In genomic region chr16:23296994-23297393, GRCh38 we compare ENCODE assay signal across 12 cellular contexts. TPM values are rescaled to one million over a fixed set of nuclear protein-coding genes. Genes with fewer than 3 reads are reported as not detected.
DNase-seq lines count a peak whose midpoint lies in the region; ATAC-seq, FAIRE-seq and TF ChIP-seq lines count a peak whose summit lies in the region.
"Had no signal": no experiment of that assay in that cellular context is flagged by ENCODE, and none has a peak within 500 bp of the region (broad histone marks: within the 10 kb centered on the region; RNA-seq: fewer than 3 reads in every experiment).

No MANE protein-coding gene starts in this region.

- TF ChIP-seq CTCF in Calu3 (IDR thresholded peaks at IDR 0.05; ENCODE audit: unreplicated experiment) (peak; percentile 23), PC-3 (conservative IDR thresholded peaks at IDR 0.05; ENCODE audit: low read depth, low read length) (peak; percentile 61)

- peak; percentile 71 for FAIRE-seq in GM12891 (lab: Jason Lieb, UNC)

- WGBS in iPS DF 6.9 (ENCODE audit: insufficient coverage, insufficient read length): no CpG with 5 or more reads among the region's 3 CpGs

- CTCF ChIA-PET in Calu3 (lab: Charles Lee) (no interaction called here), PC-3 (lab: Charles Lee) (interaction anchor here (0.5 kb wide), 1 partner anchor 17 kb away, joined by 3 read pairs; no protein-coding TSS in a partner anchor)
- CTCF ChIA-PET in activated naive CD4-positive, alpha-beta T cell treated with anti-CD3 and anti-CD28 coated beads, Interleukin-2, amount 10 ng/mL, durations not matched to agents 7 days and 5 days (lab: Charles Lee): no interaction called here

- H3K36me3 ChIP-seq in PC-3 (ENCODE audit: low read depth, low read length) (no peaks in the 10 kb centered on the region), iPS DF 6.9 (ENCODE audit: control insufficient read depth, insufficient read depth, low read length) (no peaks in the 10 kb centered on the region)
- H3K36me3 ChIP-seq: heart left ventricle, thoracic aorta had no signal

- H3K9me3 Mint-ChIP-seq in Calu3 (ENCODE audit: low read depth, unreplicated experiment): peaks cover 2% of the 10 kb centered on the region
- peaks cover 0 to 5% (median 0%) of the 10 kb centered on the region in 9 donors for H3K9me3 Mint-ChIP-seq in naive thymus-derived CD8-positive, alpha-beta T cell
- H3K9me3 Mint-ChIP-seq in activated naive CD4-positive, alpha-beta T cell treated with anti-CD3 and anti-CD28 coated beads, Interleukin-2, amount 10 ng/mL, durations not matched to agents 7 days and 5 days: no peaks in the 10 kb centered on the region

- H3K27ac ChIP-seq in PC-3 (ENCODE audit: low read length) (no peak overlapping the region), iPS DF 6.9 (ENCODE audit: low read length) (no peak overlapping the region)
- H3K27ac ChIP-seq: heart left ventricle, thoracic aorta had no signal

- peaks cover 8% of the 10 kb centered on the region for H3K4me1 ChIP-seq in PC-3 (ENCODE audit: insufficient read depth, low read length)
- peaks cover 1% of the 10 kb centered on the region for H3K4me1 ChIP-seq in iPS DF 6.9 (ENCODE audit: control insufficient read depth, insufficient read depth, low read length)

- H3K4me3 ChIP-seq in PC-3 (ENCODE audit: low read length) (no peak overlapping the region), iPS DF 6.9 (ENCODE audit: low read length) (no peak overlapping the region)
- H3K4me3 ChIP-seq: heart left ventricle, thoracic aorta had no signal

- no peaks in the 10 kb centered on the region for H3F3A ChIP-seq in PC-3 (ENCODE audit: low read length, unreplicated experiment)

- H3K79me2 ChIP-seq in PC-3 (ENCODE audit: low read length): no peaks in the 10 kb centered on the region

- POLR2A ChIA-PET in PC-3 (lab: Charles Lee; ENCODE audit: unreplicated experiment): no interaction called here
- POLR2A ChIA-PET in naive thymus-derived CD8-positive, alpha-beta T cell (lab: Charles Lee): no interaction called here

- peak overlapping the region; percentile 74 for H2AFZ ChIP-seq in PC-3 (ENCODE audit: low read length)

- H3K9me2 ChIP-seq in PC-3 (replicated peaks; ENCODE audit: low read length): no peaks in the 10 kb centered on the region

- intact Hi-C loops in Calu3 (cut with micrococcal nuclease; ENCODE audit: unreplicated experiment): no loop called here
- intact Hi-C loops in PC-3 (cut with micrococcal nuclease): no loop called here

- no peaks in the 10 kb centered on the region for H3K9me3 ChIP-seq in PC-3 (ENCODE audit: low read length)
- no peaks in the 10 kb centered on the region for H3K9me3 ChIP-seq in iPS DF 6.9 (ENCODE audit: control insufficient read depth, insufficient read depth, low read length)
- H3K9me3 ChIP-seq: heart left ventricle, thoracic aorta had no signal

- H3K4me2 ChIP-seq in PC-3 (ENCODE audit: low read length): no peak overlapping the region

- DNase-seq in Calu3: peak; percentile 48
- peak; percentile 40 for DNase-seq in GM12891 (ENCODE audit: insufficient read length, low spot score)
- peak; percentile 26 for DNase-seq in PC-3
- DNase-seq in iPS DF 6.9 (ENCODE audit: low read depth, low spot score): peak; percentile 31
- no peak for DNase-seq in naive thymus-derived CD8-positive, alpha-beta T cell
- no peak for DNase-seq in activated naive CD4-positive, alpha-beta T cell treated with anti-CD3 and anti-CD28 coated beads, Interleukin-2, amount 10 ng/mL, durations not matched to agents 7 days and 5 days
- DNase-seq: amygdala, heart left ventricle had no signal

- peaks cover 64% of the 10 kb centered on the region for H3K27me3 Mint-ChIP-seq in Calu3 (ENCODE audit: unreplicated experiment)
- peaks cover 29 to 40% (median 34%) of the 10 kb centered on the region in 5 donors for H3K27me3 Mint-ChIP-seq in naive thymus-derived CD8-positive, alpha-beta T cell
- H3K27me3 Mint-ChIP-seq in activated naive CD4-positive, alpha-beta T cell treated with anti-CD3 and anti-CD28 coated beads, Interleukin-2, amount 10 ng/mL, durations not matched to agents 7 days and 5 days: peaks cover 34% of the 10 kb centered on the region

- peak; percentile 65 for ATAC-seq in PC-3
- ATAC-seq in naive thymus-derived CD8-positive, alpha-beta T cell: no peak
- no peak for ATAC-seq in GM21786 (IDR thresholded peaks at IDR 0.05; ENCODE audit: unreplicated experiment)
- ATAC-seq in HG02885 (IDR thresholded peaks at IDR 0.05; ENCODE audit: poor library complexity, unreplicated experiment): no peak
- ATAC-seq: heart left ventricle had no signal

- H4K20me1 ChIP-seq in PC-3 (ENCODE audit: low read length): no peaks in the 10 kb centered on the region

- no peak overlapping the region for H3K9ac ChIP-seq in PC-3 (ENCODE audit: low read length)

- no peak overlapping the region for H3K4me3 Mint-ChIP-seq in Calu3 (ENCODE audit: low read depth, unreplicated experiment)
- H3K4me3 Mint-ChIP-seq in naive thymus-derived CD8-positive, alpha-beta T cell: no peak overlapping the region
- H3K4me3 Mint-ChIP-seq in activated naive CD4-positive, alpha-beta T cell treated with anti-CD3 and anti-CD28 coated beads, Interleukin-2, amount 10 ng/mL, durations not matched to agents 7 days and 5 days: no peak overlapping the region

- peaks cover 17% of the 10 kb centered on the region for H3K4me1 Mint-ChIP-seq in Calu3 (ENCODE audit: low read depth, unreplicated experiment)
- H3K4me1 Mint-ChIP-seq in naive thymus-derived CD8-positive, alpha-beta T cell: peaks cover 2 to 9% (median 4%) of the 10 kb centered on the region in 4 donors
- peaks cover 5% of the 10 kb centered on the region for H3K4me1 Mint-ChIP-seq in activated naive CD4-positive, alpha-beta T cell treated with anti-CD3 and anti-CD28 coated beads, Interleukin-2, amount 10 ng/mL, durations not matched to agents 7 days and 5 days

- H3K27ac Mint-ChIP-seq in Calu3 (ENCODE audit: unreplicated experiment): no peak overlapping the region
- no peak overlapping the region for H3K27ac Mint-ChIP-seq in naive thymus-derived CD8-positive, alpha-beta T cell
- H3K27ac Mint-ChIP-seq in activated naive CD4-positive, alpha-beta T cell treated with anti-CD3 and anti-CD28 coated beads, Interleukin-2, amount 10 ng/mL, durations not matched to agents 7 days and 5 days: no peak overlapping the region

- H3K36me3 Mint-ChIP-seq in Calu3 (ENCODE audit: insufficient read depth, unreplicated experiment): peaks cover 2% of the 10 kb centered on the region
- H3K36me3 Mint-ChIP-seq in naive thymus-derived CD8-positive, alpha-beta T cell: peaks cover 0 to 6% (median 0%) of the 10 kb centered on the region in 3 donors
- H3K36me3 Mint-ChIP-seq in activated naive CD4-positive, alpha-beta T cell treated with anti-CD3 and anti-CD28 coated beads, Interleukin-2, amount 10 ng/mL, durations not matched to agents 7 days and 5 days: no peaks in the 10 kb centered on the region

- TF ChIP-seq POLR2A in GM12891 (IDR thresholded peaks at IDR 0.05; ENCODE audit: low read depth, low read length): no peak

- H3K27me3 ChIP-seq in PC-3 (ENCODE audit: low read length): no peaks in the 10 kb centered on the region
- H3K27me3 ChIP-seq in iPS DF 6.9 (ENCODE audit: control insufficient read depth, insufficient read depth, low read length): peaks cover 5% of the 10 kb centered on the region; the same call in 1 of the 2 replicates

- BruUV-seq in Calu3 (replicated peaks; lab: Mats Ljungman, UMichigan): no TSS peak
- BruUV-seq in PC-3 (replicated peaks; lab: Mats Ljungman, UMichigan): no TSS peak

TF ChIP-seq in GM12891, 5 proteins besides CTCF, POLR2A, EP300 and RAD21:
- no peak for TF ChIP-seq POU2F2 (IDR thresholded peaks at IDR 0.05; ENCODE audit: low read depth, low read length)
- no peak for TF ChIP-seq PAX5 (IDR thresholded peaks at IDR 0.05; ENCODE audit: insufficient read depth, low read length, severe bottlenecking)
- TF ChIP-seq SPI1 (IDR thresholded peaks at IDR 0.05; ENCODE audit: low read depth, low read length): 0 out of 2 replicates have a peak, but pooled peaks have one; percentile 13

RNA-seq across cellular contexts. Expression of gene SCNN1B, which starts 5.1 kb away (rescaled TPM):
- total RNA-seq in Calu3 (2022) (not detected in 2 replicates), PC-3 (2014; rRNA removed) (2.9 and 4.1 TPM in 2 replicates)
- polyA plus RNA-seq in GM12891 (2012; ENCODE audit: low read depth, missing spikeins): 0.06 TPM
- not detected for total RNA-seq in naive thymus-derived CD8-positive, alpha-beta T cell
- polyA plus RNA-seq in naive thymus-derived CD8-positive, alpha-beta T cell: not detected
- total RNA-seq: T-helper 1 cell treated with Interleukin-12 subunit alpha and Interleukin-12 subunit beta and Interleukin-4 antibody, amounts not matched to agents 30 ng/mL and 1 ng/mL, for 36 hours had no signal

Comparison
In these comparisons a context has a peak if more than half of its experiments do, and no peak if none do; other contexts are left out.
1. DNase-seq: peak in Calu3 (single experiment), GM12891 (single experiment), PC-3 (single experiment) and iPS DF 6.9 (single experiment); none in naive thymus-derived CD8-positive, alpha-beta T cell (0 of 10) and activated naive CD4-positive, alpha-beta T cell treated with anti-CD3 and anti-CD28 coated beads, Interleukin-2, amount 10 ng/mL, durations not matched to agents 7 days and 5 days (single experiment).